16 cellular contexts compared by ENCODE assay signal in genomic region chr4:141890279-141890678, GRCh38.
"Had no signal": no experiment of that assay in that cellular context is flagged by ENCODE, and none has a peak within 500 bp of the region (broad histone marks: within the 10 kb centered on the region; RNA-seq: fewer than 3 reads in every experiment).

No MANE protein-coding gene starts in this region.

- H3K9me3 ChIP-seq: right lobe of liver, transverse colon, vagina had no signal

- DNase-seq: activated CD4-positive, alpha-beta T cell treated with anti-CD3 and anti-CD28 coated beads, Interleukin-2, amount 10 ng/mL, durations not matched to agents 7 days and 5 days; activated CD4-positive, CD25-positive, alpha-beta regulatory T cell; activated CD8-positive, alpha-beta memory T cell treated with anti-CD3 and anti-CD28 coated beads, Interleukin-2, amount 50 U/mL, for 48 hours; activated naive CD8-positive, alpha-beta T cell treated with anti-CD3 and anti-CD28 coated beads for 36 hours; cerebellar nuclear complex; endodermal cell; mesendoderm; nucleus accumbens; right lobe of liver; stimulated activated naive CD8-positive, alpha-beta T cell treated with anti-CD3 and anti-CD28 coated beads, Interleukin-15, Interleukin-2, amounts not matched to agents 100 U/mL and 50 U/mL, for 24 hours; transverse colon had no signal

- H3K36me3 Mint-ChIP-seq: activated naive CD8-positive, alpha-beta T cell treated with anti-CD3 and anti-CD28 coated beads for 36 hours; natural killer cell treated with Interleukin-12 subunit alpha and Interleukin-12 subunit beta and Interleukin-15 and Interleukin-18, amount 100 ng/mL, for 72 hours had no signal

- H3K9me3 Mint-ChIP-seq: activated CD4-positive, alpha-beta T cell treated with anti-CD3 and anti-CD28 coated beads, Interleukin-2, amount 10 ng/mL, durations not matched to agents 7 days and 5 days; T-helper 1 cell treated with Interleukin-12 subunit alpha and Interleukin-12 subunit beta and Interleukin-4 antibody, amounts not matched to agents 30 μg/mL and 1 μg/mL, for 36 hours had no signal

- ATAC-seq: natural killer cell treated with Interleukin-12 subunit alpha and Interleukin-12 subunit beta and Interleukin-15 and Interleukin-18, amount 100 ng/mL, for 72 hours; right lobe of liver; stimulated activated naive CD8-positive, alpha-beta T cell treated with anti-CD3 and anti-CD28 coated beads, Interleukin-15, Interleukin-2, amounts not matched to agents 100 U/mL and 50 U/mL, for 24 hours had no signal

- H3K4me1 Mint-ChIP-seq: activated CD4-positive, alpha-beta T cell treated with anti-CD3 and anti-CD28 coated beads, Interleukin-2, amount 10 ng/mL, durations not matched to agents 7 days and 5 days; activated naive CD8-positive, alpha-beta T cell treated with anti-CD3 and anti-CD28 coated beads for 36 hours had no signal

- H3K4me2 ChIP-seq: smooth muscle cell had no signal

- H3K4me3 Mint-ChIP-seq: activated CD4-positive, alpha-beta T cell treated with anti-CD3 and anti-CD28 coated beads, Interleukin-2, amount 10 ng/mL, durations not matched to agents 7 days and 5 days; activated naive CD8-positive, alpha-beta T cell treated with anti-CD3 and anti-CD28 coated beads for 36 hours; endodermal cell; natural killer cell treated with Interleukin-12 subunit alpha and Interleukin-12 subunit beta and Interleukin-15 and Interleukin-18, amount 100 ng/mL, for 72 hours; T-helper 1 cell treated with Interleukin-12 subunit alpha and Interleukin-12 subunit beta and Interleukin-4 antibody, amounts not matched to agents 30 μg/mL and 1 μg/mL, for 36 hours had no signal

- H3K4me1 ChIP-seq: right lobe of liver, transverse colon, vagina had no signal

- H3K4me3 ChIP-seq: right lobe of liver, smooth muscle cell, transverse colon, vagina had no signal

- H3K27ac ChIP-seq: right lobe of liver, transverse colon, vagina had no signal

- H3K27me3 ChIP-seq: right lobe of liver, transverse colon, vagina had no signal

- H3K36me3 ChIP-seq: right lobe of liver, transverse colon, vagina had no signal

- H3K27me3 Mint-ChIP-seq: activated CD4-positive, alpha-beta T cell treated with anti-CD3 and anti-CD28 coated beads, Interleukin-2, amount 10 ng/mL, durations not matched to agents 7 days and 5 days; activated naive CD8-positive, alpha-beta T cell treated with anti-CD3 and anti-CD28 coated beads for 36 hours; natural killer cell treated with Interleukin-12 subunit alpha and Interleukin-12 subunit beta and Interleukin-15 and Interleukin-18, amount 100 ng/mL, for 72 hours; progenitor cell of endocrine pancreas had no signal

- H3K27ac Mint-ChIP-seq: activated CD4-positive, alpha-beta T cell treated with anti-CD3 and anti-CD28 coated beads, Interleukin-2, amount 10 ng/mL, durations not matched to agents 7 days and 5 days; activated naive CD8-positive, alpha-beta T cell treated with anti-CD3 and anti-CD28 coated beads for 36 hours; endodermal cell; natural killer cell treated with Interleukin-12 subunit alpha and Interleukin-12 subunit beta and Interleukin-15 and Interleukin-18, amount 100 ng/mL, for 72 hours; progenitor cell of endocrine pancreas; T-helper 1 cell treated with Interleukin-12 subunit alpha and Interleukin-12 subunit beta and Interleukin-4 antibody, amounts not matched to agents 30 μg/mL and 1 μg/mL, for 36 hours had no signal
